Comparison of ENCODE assay signal across 8 cellular contexts in the genomic region with DNA sequence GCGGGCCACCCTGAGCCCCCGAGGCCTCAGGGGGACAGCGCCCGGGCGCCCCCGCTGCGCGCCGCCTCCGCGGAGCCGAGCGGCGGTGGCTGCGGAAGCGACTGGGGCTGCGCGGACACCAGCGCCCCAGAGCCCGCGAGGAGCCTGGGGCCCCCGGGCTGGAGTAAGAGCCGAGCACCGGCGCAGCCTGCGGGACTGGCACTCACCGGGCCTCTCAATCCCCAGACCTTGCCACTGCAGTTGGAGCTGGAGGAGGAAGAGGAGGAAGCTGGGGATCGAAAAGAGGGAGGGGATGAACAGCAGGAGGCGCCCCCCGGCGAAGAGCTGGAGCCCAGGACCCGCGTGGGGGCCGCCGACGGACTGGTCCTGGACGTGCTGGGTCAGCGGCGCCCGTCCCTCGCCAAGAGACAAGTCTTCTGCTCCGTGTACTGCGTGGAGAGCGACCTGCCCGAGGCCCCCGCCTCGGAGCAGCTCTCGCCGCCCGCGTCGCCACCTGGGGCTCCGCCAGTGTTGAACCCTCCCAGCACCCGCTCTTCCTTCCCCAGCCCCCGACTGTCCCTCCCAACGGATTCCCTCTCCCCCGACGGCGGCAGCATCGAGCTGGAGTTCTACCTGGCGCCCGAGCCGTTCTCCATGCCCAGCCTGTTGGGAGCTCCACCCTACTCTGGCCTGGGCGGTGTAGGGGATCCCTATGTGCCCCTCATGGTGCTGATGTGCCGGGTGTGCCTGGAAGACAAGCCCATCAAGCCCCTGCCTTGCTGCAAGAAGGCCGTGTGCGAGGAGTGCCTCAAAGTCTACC. TPM values are rescaled to one million over a fixed set of nuclear protein-coding genes. Genes with fewer than 3 reads are reported as not detected.
DNase-seq lines count a peak whose midpoint lies in the region; ATAC-seq and TF ChIP-seq lines count a peak whose summit lies in the region.

No MANE protein-coding gene starts in this region.

- H3K4me1 Mint-ChIP-seq in activated T-helper 17 cell treated with anti-CD3 and anti-CD28 coated beads, Interleukin-2, amount 50 U/mL, for 72 hours = peaks cover 10% of the 10 kb centered on the region
- peaks cover 52% of the 10 kb centered on the region for H3K4me1 Mint-ChIP-seq in nephron progenitor cell

- peak overlapping the region; percentile 74 for H3K4me3 Mint-ChIP-seq in activated T-helper 17 cell treated with anti-CD3 and anti-CD28 coated beads, Interleukin-2, amount 50 U/mL, for 72 hours
- H3K4me3 Mint-ChIP-seq in nephron progenitor cell = peak overlapping the region; percentile 94

- TF ChIP-seq CTCF in nephron progenitor cell (IDR thresholded peaks at IDR 0.05) = no peak

- H3K36me3 Mint-ChIP-seq in activated T-helper 17 cell treated with anti-CD3 and anti-CD28 coated beads, Interleukin-2, amount 50 U/mL, for 72 hours (ENCODE audit: low read depth) = peaks cover 11% of the 10 kb centered on the region
- H3K36me3 Mint-ChIP-seq in nephron progenitor cell (ENCODE audit: low read depth) = peaks cover 12% of the 10 kb centered on the region

- ATAC-seq in HG03460 (IDR thresholded peaks at IDR 0.05; ENCODE audit: unreplicated experiment) (peak; percentile 40), GM21723 (IDR thresholded peaks at IDR 0.05; ENCODE audit: unreplicated experiment) (no peak), GM21515 (IDR thresholded peaks at IDR 0.05; ENCODE audit: unreplicated experiment) (no peak)
- peak; percentile 52 for ATAC-seq in activated T-helper 17 cell treated with anti-CD3 and anti-CD28 coated beads, Interleukin-2, amount 50 U/mL, for 72 hours (replicated peaks)

- H3K27ac Mint-ChIP-seq in activated T-helper 17 cell treated with anti-CD3 and anti-CD28 coated beads, Interleukin-2, amount 50 U/mL, for 72 hours = peak overlapping the region; percentile 21
- H3K27ac Mint-ChIP-seq in nephron progenitor cell = peak overlapping the region; percentile 88

- peaks cover 40% of the 10 kb centered on the region for H3K27me3 Mint-ChIP-seq in activated T-helper 17 cell treated with anti-CD3 and anti-CD28 coated beads, Interleukin-2, amount 50 U/mL, for 72 hours
- H3K27me3 Mint-ChIP-seq in nephron progenitor cell (ENCODE audit: low read depth, poor library complexity) = no peaks in the 10 kb centered on the region

- DNase-seq in NCI-H1417 (lab: John Stamatoyannopoulos, UW) = peak in 2 of 3 experiments; percentile 72 to 83
- no peak for DNase-seq in NCI-H1417 treated with DMSO at 0.1 percent for 48 hours (lab: John Stamatoyannopoulos, UW)
- DNase-seq in glomerular visceral epithelial cell (ENCODE audit: extremely low spot score) = peak; percentile 47
- peak; percentile 57 for DNase-seq in nephron progenitor cell

- H3K9me3 Mint-ChIP-seq in activated T-helper 17 cell treated with anti-CD3 and anti-CD28 coated beads, Interleukin-2, amount 50 U/mL, for 72 hours = no peaks in the 10 kb centered on the region
- H3K9me3 Mint-ChIP-seq in nephron progenitor cell = no peaks in the 10 kb centered on the region

RNA-seq across cellular contexts. Expression of gene RNF217, which starts 0.6 kb away (rescaled TPM):
- total RNA-seq in activated T-helper 17 cell treated with anti-CD3 and anti-CD28 coated beads, Interleukin-2, amount 50 U/mL, for 72 hours = 1 to 10 TPM; 1.7 to 5.6 TPM

Comparison
In these comparisons a context has a peak if more than half of its experiments do, and no peak if none do; other contexts are left out.
1. ATAC-seq: peak in HG03460 (single experiment) and activated T-helper 17 cell treated with anti-CD3 and anti-CD28 coated beads, Interleukin-2, amount 50 U/mL, for 72 hours (single experiment); none in GM21723 (single experiment) and GM21515 (single experiment).